ENCODE assay signal across 8 cellular contexts in the genomic region with DNA sequence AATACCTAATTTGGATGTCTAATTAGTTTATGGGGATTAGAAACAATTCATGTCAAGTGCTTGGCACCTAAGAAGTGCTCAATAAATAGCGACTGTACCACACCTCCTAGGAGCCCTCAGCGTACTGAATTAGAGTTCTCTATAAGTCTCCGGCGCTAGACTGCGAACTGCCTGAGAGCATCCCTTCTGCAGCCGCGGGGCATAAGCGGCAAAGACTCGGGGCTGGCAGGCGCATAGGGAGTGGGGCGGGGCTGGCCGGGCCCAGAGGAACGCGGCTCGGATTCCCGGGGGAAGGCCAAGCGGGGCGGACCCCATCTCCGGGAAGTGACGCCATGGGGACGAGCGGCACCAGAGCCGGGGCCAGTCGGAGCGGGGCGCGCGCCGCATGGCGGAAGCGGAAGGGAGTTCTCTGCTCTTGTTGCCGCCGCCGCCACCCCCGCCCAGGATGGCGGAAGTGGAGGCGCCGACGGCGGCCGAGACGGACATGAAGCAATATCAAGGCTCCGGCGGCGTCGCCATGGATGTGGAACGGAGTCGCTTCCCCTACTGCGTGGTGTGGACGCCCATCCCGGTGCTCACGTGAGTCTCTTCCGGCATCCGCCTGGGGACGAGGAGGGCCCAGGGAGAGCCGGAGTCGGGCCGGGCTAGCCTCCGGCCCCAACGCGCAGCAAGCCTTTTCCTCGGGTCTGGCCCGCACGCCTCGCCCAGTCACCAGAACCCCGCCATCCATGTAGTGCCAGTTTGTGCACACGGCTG. TPM values are rescaled to one million over a fixed set of nuclear protein-coding genes. Genes with fewer than 3 reads are reported as not detected.
DNase-seq lines count a peak whose midpoint lies in the region; ATAC-seq and TF ChIP-seq lines count a peak whose summit lies in the region.

A gene with protein sequence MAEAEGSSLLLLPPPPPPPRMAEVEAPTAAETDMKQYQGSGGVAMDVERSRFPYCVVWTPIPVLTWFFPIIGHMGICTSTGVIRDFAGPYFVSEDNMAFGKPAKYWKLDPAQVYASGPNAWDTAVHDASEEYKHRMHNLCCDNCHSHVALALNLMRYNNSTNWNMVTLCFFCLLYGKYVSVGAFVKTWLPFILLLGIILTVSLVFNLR (plus strand): TSS at position 351 of the 756 bp plus-strand sequence. CDS start 35 bp downstream, at position 386.

- H2AFZ ChIP-seq in smooth muscle cell (ENCODE audit: low read depth): peak within 1 kb of the TSS; percentile 73

- CTCF ChIA-PET in activated B cell treated with CpG ODN at 0.5 μM for 24 hours (lab: Charles Lee): interaction anchor here (0.8 to 2.0 kb wide), 5 partner anchors 11 to 66 kb away, joined by 3 to 10 read pairs (median 5); no protein-coding TSS in a partner anchor

- H4K20me1 ChIP-seq in smooth muscle cell (ENCODE audit: low read depth): peaks cover 12% of the 10 kb centered on the region

- peaks cover 34% of the 10 kb centered on the region for H3K36me3 Mint-ChIP-seq in activated B cell treated with CpG ODN at 0.5 μM for 24 hours (ENCODE audit: low read depth)

- peak within 1 kb of the TSS; percentile 85 for H3K27ac ChIP-seq in smooth muscle cell (ENCODE audit: low read depth)

- 2% methylated on average over 65 of the region's 67 CpGs for WGBS in smooth muscle cell (ENCODE audit: low lambda C conversion rate)

- intact Hi-C loops in activated B cell treated with CpG ODN at 0.5 μM for 24 hours (cut with micrococcal nuclease): loop anchor here (1.0 to 5.0 kb wide), 7 partner anchors 19 to 340 kb away; a partner anchor contains a TSS

- peak within 1 kb of the TSS; percentile 93 for H3K9ac ChIP-seq in smooth muscle cell (ENCODE audit: low read depth)

- TF ChIP-seq CTCF in AG09319 (IDR thresholded peaks at IDR 0.05; ENCODE audit: low read depth, low read length) (0 out of 2 replicates have a peak, but pooled peaks have one; percentile 2), activated B cell treated with CpG ODN at 0.5 μM for 24 hours (IDR thresholded peaks at IDR 0.05) (no peak), cardiac fibroblast (IDR thresholded peaks at IDR 0.05; ENCODE audit: low read depth, low read length) (no peak), smooth muscle cell (IDR thresholded peaks at IDR 0.05; ENCODE audit: borderline replicate concordance, insufficient read depth, poor library complexity, severe bottlenecking) (no peak)

- POLR2A ChIA-PET in activated B cell treated with CpG ODN at 0.5 μM for 24 hours (lab: Charles Lee): interaction anchor here (0.6 to 2.4 kb wide), 7 partner anchors 11 to 88 kb away, joined by 3 to 11 read pairs (median 8); a partner anchor contains a TSS

- H3K4me2 ChIP-seq in smooth muscle cell: peak within 1 kb of the TSS; percentile 99

- peak; percentile 96 for ATAC-seq in GM19025 (IDR thresholded peaks at IDR 0.05; ENCODE audit: low read depth, unreplicated experiment)
- ATAC-seq in HG03280 (IDR thresholded peaks at IDR 0.05; ENCODE audit: unreplicated experiment): peak; percentile 94
- ATAC-seq in activated B cell treated with CpG ODN at 0.5 μM for 24 hours (ENCODE audit: low read depth): peak; percentile 95

- H3K4me3 Mint-ChIP-seq in activated B cell treated with CpG ODN at 0.5 μM for 24 hours: peak within 1 kb of the TSS; percentile 97

- peak; percentile 89 for DNase-seq in AG09319 (ENCODE audit: extremely low read depth, low read depth)
- DNase-seq in NCI-H345 (lab: John Stamatoyannopoulos, UW): peak; percentile 98
- peak; percentile 99 for DNase-seq in activated B cell treated with CpG ODN at 0.5 μM for 24 hours
- peak; percentile 97 to 98 for DNase-seq in cardiac fibroblast (ENCODE audit: low read depth in 2 of 2)
- peak; percentile 99 for DNase-seq in iPS-NIHi7 (ENCODE audit: extremely low spot score)
- DNase-seq in smooth muscle cell (lab: John Stamatoyannopoulos, UW; ENCODE audit: unreplicated experiment): peak; percentile 91

- no peaks in the 10 kb centered on the region for H3K27me3 Mint-ChIP-seq in activated B cell treated with CpG ODN at 0.5 μM for 24 hours

- peak within 1 kb of the TSS; percentile 93 for H3K27ac Mint-ChIP-seq in activated B cell treated with CpG ODN at 0.5 μM for 24 hours

- no peaks in the 10 kb centered on the region for H3K36me3 ChIP-seq in smooth muscle cell (ENCODE audit: low read depth)

- H3K9me3 Mint-ChIP-seq in activated B cell treated with CpG ODN at 0.5 μM for 24 hours: no peaks in the 10 kb centered on the region

- peaks cover 47% of the 10 kb centered on the region for H3K79me2 ChIP-seq in smooth muscle cell (ENCODE audit: low read depth)

- no peaks in the 10 kb centered on the region for H3F3A ChIP-seq in smooth muscle cell (ENCODE audit: low read depth)

- no peaks in the 10 kb centered on the region for H3K9me3 ChIP-seq in smooth muscle cell (replicated peaks; ENCODE audit: low read depth)

- H3K4me3 ChIP-seq in cardiac fibroblast (replicated peaks in 1 of 2; ENCODE audit: low read depth in 2 of 2, low read length in 2 of 2): peak within 1 kb of the TSS; percentile 95 to 97
- H3K4me3 ChIP-seq in smooth muscle cell: peak within 1 kb of the TSS; percentile 84

- H3K4me1 ChIP-seq in smooth muscle cell (ENCODE audit: low read depth): peaks cover 11% of the 10 kb centered on the region

- H3K4me1 Mint-ChIP-seq in activated B cell treated with CpG ODN at 0.5 μM for 24 hours: peaks cover 51% of the 10 kb centered on the region

- no peaks in the 10 kb centered on the region for H3K27me3 ChIP-seq in smooth muscle cell (ENCODE audit: low read depth)

RNA-seq across cellular contexts. Expression of the gene that starts here (rescaled TPM):
- total RNA-seq in activated B cell treated with CpG ODN at 0.5 μM for 24 hours (39.3 and 43.0 TPM in 2 replicates), smooth muscle cell (23.6 and 28.0 TPM in 2 replicates)
- polyA plus RNA-seq in smooth muscle cell: 49.3 and 60.7 TPM in 2 replicates

Comparison
In these comparisons a context has a peak if more than half of its experiments do, and no peak if none do; other contexts are left out.
1. Peak in every context shown above with its lines: DNase-seq, ATAC-seq, H3K4me3 ChIP-seq and H3K27ac ChIP-seq.